In genomic region chr12:62466596-62467411, GRCh38 we compare ENCODE assay signal across 1 cellular context.
A peak's percentile ranks its signal among the peaks of the same experiment; 100 is the strongest.
TF ChIP-seq lines count a peak whose summit lies in the region.

A gene with protein sequence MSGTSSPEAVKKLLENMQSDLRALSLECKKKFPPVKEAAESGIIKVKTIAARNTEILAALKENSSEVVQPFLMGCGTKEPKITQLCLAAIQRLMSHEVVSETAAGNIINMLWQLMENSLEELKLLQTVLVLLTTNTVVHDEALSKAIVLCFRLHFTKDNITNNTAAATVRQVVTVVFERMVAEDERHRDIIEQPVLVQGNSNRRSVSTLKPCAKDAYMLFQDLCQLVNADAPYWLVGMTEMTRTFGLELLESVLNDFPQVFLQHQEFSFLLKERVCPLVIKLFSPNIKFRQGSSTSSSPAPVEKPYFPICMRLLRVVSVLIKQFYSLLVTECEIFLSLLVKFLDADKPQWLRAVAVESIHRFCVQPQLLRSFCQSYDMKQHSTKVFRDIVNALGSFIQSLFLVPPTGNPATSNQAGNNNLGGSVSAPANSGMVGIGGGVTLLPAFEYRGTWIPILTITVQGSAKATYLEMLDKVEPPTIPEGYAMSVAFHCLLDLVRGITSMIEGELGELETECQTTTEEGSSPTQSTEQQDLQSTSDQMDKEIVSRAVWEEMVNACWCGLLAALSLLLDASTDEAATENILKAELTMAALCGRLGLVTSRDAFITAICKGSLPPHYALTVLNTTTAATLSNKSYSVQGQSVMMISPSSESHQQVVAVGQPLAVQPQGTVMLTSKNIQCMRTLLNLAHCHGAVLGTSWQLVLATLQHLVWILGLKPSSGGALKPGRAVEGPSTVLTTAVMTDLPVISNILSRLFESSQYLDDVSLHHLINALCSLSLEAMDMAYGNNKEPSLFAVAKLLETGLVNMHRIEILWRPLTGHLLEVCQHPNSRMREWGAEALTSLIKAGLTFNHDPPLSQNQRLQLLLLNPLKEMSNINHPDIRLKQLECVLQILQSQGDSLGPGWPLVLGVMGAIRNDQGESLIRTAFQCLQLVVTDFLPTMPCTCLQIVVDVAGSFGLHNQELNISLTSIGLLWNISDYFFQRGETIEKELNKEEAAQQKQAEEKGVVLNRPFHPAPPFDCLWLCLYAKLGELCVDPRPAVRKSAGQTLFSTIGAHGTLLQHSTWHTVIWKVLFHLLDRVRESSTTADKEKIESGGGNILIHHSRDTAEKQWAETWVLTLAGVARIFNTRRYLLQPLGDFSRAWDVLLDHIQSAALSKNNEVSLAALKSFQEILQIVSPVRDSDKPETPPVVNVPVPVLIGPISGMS (N-terminal part only) (plus strand): TSS chr12:62466826. CDS start chr12:62467208, 382 bp downstream.

TF ChIP-seq in K562, 482 proteins besides CTCF, POLR2A, EP300 and RAD21 (continued from another document and continues in another):
- TF ChIP-seq MGA (IDR thresholded peaks at IDR 0.05) (peak; percentile 87), TAF7 (tag; IDR thresholded peaks at IDR 0.05) (peak; percentile 82), STAG1 (CRISPR knock-in tag; IDR thresholded peaks at IDR 0.05; ENCODE audit: borderline replicate concordance) (peak; percentile 47; the same call in 1 of the 2 replicates), YY1 (IDR thresholded peaks at IDR 0.05; ENCODE audit: borderline replicate concordance in 1 of 3, control insufficient read depth in 1 of 3, extremely low read depth in 1 of 3, insufficient read depth in 3 of 3, insufficient read length in 1 of 3, insufficient replicate concordance in 2 of 3, low read depth in 1 of 3, low read length in 2 of 3) (peak; percentile 65 to 97 (median 92)), SREBF2 (CRISPR knock-in tag; IDR thresholded peaks at IDR 0.05) (0 out of 2 replicates have a peak, but pooled peaks have one; percentile 40), HMGN3 (IDR thresholded peaks at IDR 0.05; ENCODE audit: borderline replicate concordance, extremely low read depth, insufficient read length, low read depth, low read length) (peak; percentile 86), MAZ (CRISPR knock-in tag; conservative IDR thresholded peaks at IDR 0.05 in 1 of 2, IDR thresholded peaks at IDR 0.05 in 1 of 2) (peak; percentile 40 to 73), ZNF75A (CRISPR knock-in tag; IDR thresholded peaks at IDR 0.05) (no peak), RFX1 (IDR thresholded peaks at IDR 0.05) (no peak), CCNT2 (IDR thresholded peaks at IDR 0.05; ENCODE audit: borderline replicate concordance, extremely low read depth, insufficient read length, low read depth, low read length) (peak; percentile 90), GATA2 (CRISPR knock-in tag; IDR thresholded peaks at IDR 0.05) (0 out of 2 replicates have a peak, but pooled peaks have one; percentile 15), POLR2AphosphoS5 (IDR thresholded peaks at IDR 0.05; ENCODE audit: control insufficient read depth, insufficient read depth, low read depth, low read length) (peak; percentile 82), BDP1 (IDR thresholded peaks at IDR 0.05; ENCODE audit: insufficient read depth, insufficient read length) (no peak), PURB (CRISPR knock-in tag; IDR thresholded peaks at IDR 0.05; ENCODE audit: low read depth) (no peak), C11orf30 (IDR thresholded peaks at IDR 0.05; ENCODE audit: low read depth) (peak; percentile 76), GABPA (tag; conservative IDR thresholded peaks at IDR 0.05; ENCODE audit: low read depth) (peak; percentile 92), CBX1 (IDR thresholded peaks at IDR 0.05; ENCODE audit: low read depth) (peak; percentile 87; the same call in 1 of the 2 replicates), CBFA2T2 (conservative IDR thresholded peaks at IDR 0.05) (no peak), ILF3 (IDR thresholded peaks at IDR 0.05; ENCODE audit: borderline replicate concordance) (no peak), ZFPM2 (CRISPR knock-in tag; IDR thresholded peaks at IDR 0.05) (no peak), TBP (optimal IDR thresholded peaks at IDR 0.05; ENCODE audit: low read depth, low read length) (peak; percentile 83), POLR2B (IDR thresholded peaks at IDR 0.05; ENCODE audit: low read depth, partially characterized antibody) (peak; percentile 83), E2F5 (CRISPR knock-in tag; IDR thresholded peaks at IDR 0.05) (0 out of 2 replicates have a peak, but pooled peaks have one; percentile 57), FOXK2 (conservative IDR thresholded peaks at IDR 0.05 in 1 of 2, IDR thresholded peaks at IDR 0.05 in 1 of 2; ENCODE audit: low read depth in 2 of 2) (no peak), ZNF764 (CRISPR knock-in tag; IDR thresholded peaks at IDR 0.05; ENCODE audit: low read depth) (no peak), RAD51 (IDR thresholded peaks at IDR 0.05; ENCODE audit: borderline replicate concordance, low read depth) (no peak), FOSL1 (tag; conservative IDR thresholded peaks at IDR 0.05) (peak; percentile 76), FOXK1 (CRISPR knock-in tag; IDR thresholded peaks at IDR 0.05; ENCODE audit: borderline replicate concordance) (peak; percentile 63; the same call in 1 of the 2 replicates), ZNF696 (CRISPR knock-in tag; conservative IDR thresholded peaks at IDR 0.05) (no peak), ZNF431 (CRISPR knock-in tag; IDR thresholded peaks at IDR 0.05) (no peak), RCOR1 (IDR thresholded peaks at IDR 0.05; ENCODE audit: borderline replicate concordance in 1 of 2, low read depth in 2 of 2, low read length in 2 of 2) (peak in 1 of 2 experiments; percentile 28; a peak in 1 of 4 replicates)
- TF ChIP-seq, protein P1, sequence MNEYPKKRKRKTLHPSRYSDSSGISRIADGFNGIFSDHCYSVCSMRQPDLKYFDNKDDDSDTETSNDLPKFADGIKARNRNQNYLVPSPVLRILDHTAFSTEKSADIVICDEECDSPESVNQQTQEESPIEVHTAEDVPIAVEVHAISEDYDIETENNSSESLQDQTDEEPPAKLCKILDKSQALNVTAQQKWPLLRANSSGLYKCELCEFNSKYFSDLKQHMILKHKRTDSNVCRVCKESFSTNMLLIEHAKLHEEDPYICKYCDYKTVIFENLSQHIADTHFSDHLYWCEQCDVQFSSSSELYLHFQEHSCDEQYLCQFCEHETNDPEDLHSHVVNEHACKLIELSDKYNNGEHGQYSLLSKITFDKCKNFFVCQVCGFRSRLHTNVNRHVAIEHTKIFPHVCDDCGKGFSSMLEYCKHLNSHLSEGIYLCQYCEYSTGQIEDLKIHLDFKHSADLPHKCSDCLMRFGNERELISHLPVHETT (CRISPR knock-in tag; conservative IDR thresholded peaks at IDR 0.05 in 1 of 2, IDR thresholded peaks at IDR 0.05 in 1 of 2): peak in 1 of 2 experiments; percentile 81; a peak in 2 of 4 replicates
- TF ChIP-seq, protein P2, sequence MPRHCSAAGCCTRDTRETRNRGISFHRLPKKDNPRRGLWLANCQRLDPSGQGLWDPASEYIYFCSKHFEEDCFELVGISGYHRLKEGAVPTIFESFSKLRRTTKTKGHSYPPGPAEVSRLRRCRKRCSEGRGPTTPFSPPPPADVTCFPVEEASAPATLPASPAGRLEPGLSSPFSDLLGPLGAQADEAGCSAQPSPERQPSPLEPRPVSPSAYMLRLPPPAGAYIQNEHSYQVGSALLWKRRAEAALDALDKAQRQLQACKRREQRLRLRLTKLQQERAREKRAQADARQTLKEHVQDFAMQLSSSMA (CRISPR knock-in tag; IDR thresholded peaks at IDR 0.05): no peak
- TF ChIP-seq, protein P3, sequence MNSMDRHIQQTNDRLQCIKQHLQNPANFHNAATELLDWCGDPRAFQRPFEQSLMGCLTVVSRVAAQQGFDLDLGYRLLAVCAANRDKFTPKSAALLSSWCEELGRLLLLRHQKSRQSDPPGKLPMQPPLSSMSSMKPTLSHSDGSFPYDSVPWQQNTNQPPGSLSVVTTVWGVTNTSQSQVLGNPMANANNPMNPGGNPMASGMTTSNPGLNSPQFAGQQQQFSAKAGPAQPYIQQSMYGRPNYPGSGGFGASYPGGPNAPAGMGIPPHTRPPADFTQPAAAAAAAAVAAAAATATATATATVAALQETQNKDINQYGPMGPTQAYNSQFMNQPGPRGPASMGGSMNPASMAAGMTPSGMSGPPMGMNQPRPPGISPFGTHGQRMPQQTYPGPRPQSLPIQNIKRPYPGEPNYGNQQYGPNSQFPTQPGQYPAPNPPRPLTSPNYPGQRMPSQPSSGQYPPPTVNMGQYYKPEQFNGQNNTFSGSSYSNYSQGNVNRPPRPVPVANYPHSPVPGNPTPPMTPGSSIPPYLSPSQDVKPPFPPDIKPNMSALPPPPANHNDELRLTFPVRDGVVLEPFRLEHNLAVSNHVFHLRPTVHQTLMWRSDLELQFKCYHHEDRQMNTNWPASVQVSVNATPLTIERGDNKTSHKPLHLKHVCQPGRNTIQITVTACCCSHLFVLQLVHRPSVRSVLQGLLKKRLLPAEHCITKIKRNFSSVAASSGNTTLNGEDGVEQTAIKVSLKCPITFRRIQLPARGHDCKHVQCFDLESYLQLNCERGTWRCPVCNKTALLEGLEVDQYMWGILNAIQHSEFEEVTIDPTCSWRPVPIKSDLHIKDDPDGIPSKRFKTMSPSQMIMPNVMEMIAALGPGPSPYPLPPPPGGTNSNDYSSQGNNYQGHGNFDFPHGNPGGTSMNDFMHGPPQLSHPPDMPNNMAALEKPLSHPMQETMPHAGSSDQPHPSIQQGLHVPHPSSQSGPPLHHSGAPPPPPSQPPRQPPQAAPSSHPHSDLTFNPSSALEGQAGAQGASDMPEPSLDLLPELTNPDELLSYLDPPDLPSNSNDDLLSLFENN (IDR thresholded peaks at IDR 0.05; ENCODE audit: low read depth in 2 of 2, low read length in 2 of 2): no peak
- TF ChIP-seq, protein P4, sequence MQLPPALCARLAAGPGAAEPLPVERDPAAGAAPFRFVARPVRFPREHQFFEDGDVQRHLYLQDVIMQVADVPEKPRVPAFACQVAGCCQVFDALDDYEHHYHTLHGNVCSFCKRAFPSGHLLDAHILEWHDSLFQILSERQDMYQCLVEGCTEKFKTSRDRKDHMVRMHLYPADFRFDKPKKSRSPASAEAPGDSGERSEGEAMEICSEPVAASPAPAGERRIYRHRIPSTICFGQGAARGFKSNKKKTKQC (CRISPR knock-in tag; IDR thresholded peaks at IDR 0.05): 0 out of 2 replicates have a peak, but pooled peaks have one; percentile 40
